In genomic region chr15:39584266-39584659, GRCh38 we compare ENCODE assay signal across 16 cellular contexts. TPM values are rescaled to one million over a fixed set of nuclear protein-coding genes. Genes with fewer than 3 reads are reported as not detected.
DNase-seq lines count a peak whose midpoint lies in the region; ATAC-seq and TF ChIP-seq lines count a peak whose summit lies in the region.
"Had no signal": no experiment of that assay in that cellular context is flagged by ENCODE, and none has a peak within 500 bp of the region (broad histone marks: within the 10 kb centered on the region; RNA-seq: fewer than 3 reads in every experiment).

No MANE protein-coding gene starts in this region.

- 62% methylated on average over 6 of the region's 7 CpGs for WGBS in right lobe of liver (ENCODE audit: insufficient coverage, low coverage, low lambda C conversion rate, missing lambda C conversion rate)
- WGBS in smooth muscle cell (ENCODE audit: low lambda C conversion rate), result 93% methylated on average over 7 of the region's 7 CpGs

- no peak overlapping the region for H3K4me3 Mint-ChIP-seq in activated naive CD4-positive, alpha-beta T cell treated with anti-CD3 and anti-CD28 coated beads, Interleukin-2, amount 10 ng/mL, durations not matched to agents 7 days and 5 days
- H3K4me3 Mint-ChIP-seq: activated CD4-positive, alpha-beta T cell treated with anti-CD3 and anti-CD28 coated beads, Interleukin-2, amount 10 ng/mL, durations not matched to agents 7 days and 5 days had no signal

- peaks cover 19% of the 10 kb centered on the region for H3K4me1 Mint-ChIP-seq in activated naive CD4-positive, alpha-beta T cell treated with anti-CD3 and anti-CD28 coated beads, Interleukin-2, amount 10 ng/mL, durations not matched to agents 7 days and 5 days

- intact Hi-C loops in right lobe of liver (cut with DNase I), result no loop called here

- no peak overlapping the region for H2AFZ ChIP-seq in smooth muscle cell (ENCODE audit: low read depth)

- H3K9me3 ChIP-seq in right lobe of liver (no peaks in the 10 kb centered on the region), smooth muscle cell (replicated peaks; ENCODE audit: low read depth) (no peaks in the 10 kb centered on the region)
- H3K9me3 ChIP-seq: body of pancreas, pancreas had no signal

- no peaks in the 10 kb centered on the region for H3K36me3 Mint-ChIP-seq in activated naive CD4-positive, alpha-beta T cell treated with anti-CD3 and anti-CD28 coated beads, Interleukin-2, amount 10 ng/mL, durations not matched to agents 7 days and 5 days

- H3K79me2 ChIP-seq in smooth muscle cell (ENCODE audit: low read depth), result peaks cover 41% of the 10 kb centered on the region

- peaks cover 0 to 40% (median 16%) of the 10 kb centered on the region in 4 donors for H3K4me1 ChIP-seq in right lobe of liver
- peaks cover 3% of the 10 kb centered on the region for H3K4me1 ChIP-seq in smooth muscle cell (ENCODE audit: low read depth)
- H3K4me1 ChIP-seq: pancreas had no signal

- peak overlapping the region; percentile 92 for H3K4me2 ChIP-seq in smooth muscle cell

- H3K36me3 ChIP-seq in right lobe of liver (peaks cover 0 to 38% (median 14%) of the 10 kb centered on the region in 4 donors), smooth muscle cell (ENCODE audit: low read depth) (peaks cover 42% of the 10 kb centered on the region)

- no peak overlapping the region for H3K27ac ChIP-seq in right lobe of liver
- H3K27ac ChIP-seq in smooth muscle cell (ENCODE audit: low read depth), result peak overlapping the region; percentile 21
- H3K27ac ChIP-seq: body of pancreas, pancreas had no signal

- ATAC-seq in right lobe of liver (no peak), GM18909 (IDR thresholded peaks at IDR 0.05; ENCODE audit: poor library complexity, unreplicated experiment) (no peak)
- ATAC-seq: body of pancreas, GM12878, pancreas had no signal

- no peaks in the 10 kb centered on the region for H3K9me3 Mint-ChIP-seq in activated naive CD4-positive, alpha-beta T cell treated with anti-CD3 and anti-CD28 coated beads, Interleukin-2, amount 10 ng/mL, durations not matched to agents 7 days and 5 days
- H3K9me3 Mint-ChIP-seq: activated CD4-positive, alpha-beta T cell treated with anti-CD3 and anti-CD28 coated beads, Interleukin-2, amount 10 ng/mL, durations not matched to agents 7 days and 5 days had no signal

- TF ChIP-seq CTCF in HFF-Myc (IDR thresholded peaks at IDR 0.05; ENCODE audit: low read depth, low read length, missing control alignments) (no peak), cardiac fibroblast (IDR thresholded peaks at IDR 0.05; ENCODE audit: low read depth, low read length) (no peak), right lobe of liver (IDR thresholded peaks at IDR 0.05) (no peak), smooth muscle cell (IDR thresholded peaks at IDR 0.05; ENCODE audit: borderline replicate concordance, insufficient read depth, poor library complexity, severe bottlenecking) (no peak)

- DNase-seq in HFF-Myc (ENCODE audit: extremely low read depth, low read depth) (peak; percentile 6), cardiac fibroblast (ENCODE audit: low read depth in 2 of 2) (no peak), right lobe of liver (no peak), smooth muscle cell (lab: John Stamatoyannopoulos, UW; ENCODE audit: unreplicated experiment) (no peak), RPMI8226 (no peak)
- DNase-seq in stimulated activated CD4-positive, alpha-beta T cell treated with anti-CD3 and anti-CD28 coated beads, Interleukin-4, amount 100 ng/mL, for 24 hours, result no peak
- DNase-seq in activated naive CD4-positive, alpha-beta T cell treated with anti-CD3 and anti-CD28 coated beads, Interleukin-2, amount 10 ng/mL, durations not matched to agents 7 days and 5 days, result no peak
- DNase-seq: activated CD4-positive, alpha-beta T cell treated with anti-CD3 and anti-CD28 coated beads, Interleukin-2, amount 10 ng/mL, durations not matched to agents 7 days and 5 days; body of pancreas; C1 segment of cervical spinal cord; NCI-H1105 treated with DMSO at 0.1 percent for 48 hours; pancreas; stimulated activated CD4-positive, alpha-beta T cell treated with anti-CD3 and anti-CD28 coated beads, Interleukin-1b, Interleukin-23, amount 100 ng/mL, for 48 hours; T-helper 2 cell had no signal

- CTCF ChIA-PET in activated naive CD4-positive, alpha-beta T cell treated with anti-CD3 and anti-CD28 coated beads, Interleukin-2, amount 10 ng/mL, durations not matched to agents 7 days and 5 days (lab: Charles Lee), result interaction anchor here (1.0 to 8.5 kb wide), 7 partner anchors 10 to 768 kb away, joined by 3 to 146 read pairs (median 4); no protein-coding TSS in a partner anchor

- H3K9ac ChIP-seq in smooth muscle cell (ENCODE audit: low read depth), result no peak overlapping the region

- H3K27me3 ChIP-seq in right lobe of liver (no peaks in the 10 kb centered on the region), smooth muscle cell (ENCODE audit: low read depth) (no peaks in the 10 kb centered on the region)
- H3K27me3 ChIP-seq: body of pancreas, pancreas had no signal

- H4K20me1 ChIP-seq in smooth muscle cell (ENCODE audit: low read depth), result peaks cover 83% of the 10 kb centered on the region

- H3F3A ChIP-seq in smooth muscle cell (ENCODE audit: low read depth), result peaks cover 56% of the 10 kb centered on the region

- H3K27me3 Mint-ChIP-seq in activated naive CD4-positive, alpha-beta T cell treated with anti-CD3 and anti-CD28 coated beads, Interleukin-2, amount 10 ng/mL, durations not matched to agents 7 days and 5 days, result peaks cover 59% of the 10 kb centered on the region

- peak overlapping the region; percentile 81 for H3K4me3 ChIP-seq in HFF-Myc (replicated peaks; ENCODE audit: low read depth, low read length)
- H3K4me3 ChIP-seq in cardiac fibroblast (replicated peaks in 1 of 2; ENCODE audit: low read depth in 2 of 2, low read length in 2 of 2), result peak overlapping the region; percentile 75 to 80
- H3K4me3 ChIP-seq in right lobe of liver, result peak overlapping the region; percentile 6 to 53 (median 6)
- H3K4me3 ChIP-seq in smooth muscle cell, result peak overlapping the region; percentile 63
- H3K4me3 ChIP-seq: body of pancreas, GM12878 had no signal

- no peak overlapping the region for H3K27ac Mint-ChIP-seq in activated naive CD4-positive, alpha-beta T cell treated with anti-CD3 and anti-CD28 coated beads, Interleukin-2, amount 10 ng/mL, durations not matched to agents 7 days and 5 days
- H3K27ac Mint-ChIP-seq: activated CD4-positive, alpha-beta T cell treated with anti-CD3 and anti-CD28 coated beads, Interleukin-2, amount 10 ng/mL, durations not matched to agents 7 days and 5 days had no signal

- TF ChIP-seq POLR2A in right lobe of liver (IDR thresholded peaks at IDR 0.05), result no peak

RNA-seq across cellular contexts. Expression of gene THBS1, which starts 3.4 kb away (rescaled TPM):
- total RNA-seq in right lobe of liver, result 100 to 1,000 TPM in 1 of 6 experiments, 10 to 100 TPM in 5; 10.7 to 253 (median 64.6) TPM
- 648 and 662 TPM in 2 replicates for total RNA-seq in smooth muscle cell
- 203 and 264 TPM in 2 replicates for polyA plus RNA-seq in smooth muscle cell

Comparison
In these comparisons a context has a peak if more than half of its experiments do, and no peak if none do; other contexts are left out.
1. H3K4me3 ChIP-seq: peak in every context shown above with its lines; median percentile 81 in HFF-Myc; 78 in cardiac fibroblast; 63 in smooth muscle cell; 6 in right lobe of liver.